Comparison of ENCODE assay signal across 18 cellular contexts in genomic region chr13:51557423-51557822, GRCh38. TPM values are rescaled to one million over a fixed set of nuclear protein-coding genes. Genes with fewer than 3 reads are reported as not detected.
DNase-seq lines count a peak whose midpoint lies in the region; ATAC-seq, FAIRE-seq and TF ChIP-seq lines count a peak whose summit lies in the region.
"Had no signal": no experiment of that assay in that cellular context is flagged by ENCODE, and none has a peak within 500 bp of the region (broad histone marks: within the 10 kb centered on the region; RNA-seq: fewer than 3 reads in every experiment).

No MANE protein-coding gene starts in this region.

- H3K79me2 ChIP-seq in HepG2 (ENCODE audit: insufficient read depth, low read length) (no peaks in the 10 kb centered on the region), astrocyte (ENCODE audit: insufficient read depth, low read length) (no peaks in the 10 kb centered on the region)

- POLR2A ChIA-PET in HepG2 (lab: Yijun Ruan, JAX): no interaction called here

- H3K9me3 ChIP-seq in HepG2 (ENCODE audit: low read length): no peaks in the 10 kb centered on the region
- no peaks in the 10 kb centered on the region for H3K9me3 ChIP-seq in right lobe of liver
- H3K9me3 ChIP-seq in astrocyte (ENCODE audit: insufficient read depth, low read depth, low read length): no peaks in the 10 kb centered on the region
- H3K9me3 ChIP-seq in left lung: no peaks in the 10 kb centered on the region
- H3K9me3 ChIP-seq: esophagus muscularis mucosa had no signal

- CTCF ChIA-PET in HepG2 (lab: Yijun Ruan, JAX; ENCODE audit: low intra/inter-chr PET ratio, low total read pairs): no interaction called here

- intact Hi-C loops in HepG2 (cut with micrococcal nuclease; ENCODE audit: unreplicated experiment): no loop called here
- intact Hi-C loops in right lobe of liver (cut with DNase I): no loop called here
- intact Hi-C loops in left lung (cut with DNase I): no loop called here

- no TSS peak for BruUV-seq in HepG2 (replicated peaks; lab: Mats Ljungman, UMichigan)

- H4K20me1 ChIP-seq in HepG2 (ENCODE audit: insufficient read depth, low read length): no peaks in the 10 kb centered on the region
- H4K20me1 ChIP-seq in astrocyte (ENCODE audit: insufficient read depth, low read length): no peaks in the 10 kb centered on the region

- no peaks in the 10 kb centered on the region for H3K36me3 Mint-ChIP-seq in astrocyte (ENCODE audit: low read depth, unreplicated experiment)

- peaks cover 19% of the 10 kb centered on the region for H3K4me1 Mint-ChIP-seq in astrocyte (ENCODE audit: low read depth, unreplicated experiment)

- H3K9ac ChIP-seq in HepG2 (ENCODE audit: insufficient read depth, low read depth, low read length): no peak overlapping the region
- H3K9ac ChIP-seq in astrocyte (ENCODE audit: low read length): peak overlapping the region; percentile 11

- no peaks in the 10 kb centered on the region for H3K27me3 Mint-ChIP-seq in astrocyte (ENCODE audit: low read depth, unreplicated experiment)
- H3K27me3 Mint-ChIP-seq: activated CD4-positive, alpha-beta T cell treated with anti-CD3 and anti-CD28 coated beads for 36 hours had no signal

- no peak for DNase-seq in HepG2 (ENCODE audit: low spot score)
- DNase-seq in right lobe of liver: no peak
- DNase-seq in astrocyte (ENCODE audit: low read depth): no peak
- DNase-seq in left lung: no peak
- no peak for DNase-seq in SHP77 treated with DMSO at 0.1 percent for 48 hours (lab: John Stamatoyannopoulos, UW)
- no peak for DNase-seq in DMS 273 (lab: John Stamatoyannopoulos, UW; ENCODE audit: unreplicated experiment)
- DNase-seq: activated CD4-positive, alpha-beta T cell treated with anti-CD3 and anti-CD28 coated beads for 36 hours; activated effector memory CD4-positive, alpha-beta T cell treated with Interleukin-2 at 50 U/mL for 16 hours; C1 segment of cervical spinal cord; immature natural killer cell; NCI-H187 treated with DMSO at 0.1 percent for 48 hours; stimulated activated naive CD4-positive, alpha-beta T cell had no signal

- in situ Hi-C loops in HepG2 (cut with HindIII; ENCODE audit: extremely low pct_ligation_motif_present, low pct_unique_long_range_greater_than_20kb): no loop called here

- H3K27ac ChIP-seq in HepG2 (ENCODE audit: extremely low read length, insufficient read depth, low read length): no peak overlapping the region
- H3K27ac ChIP-seq in right lobe of liver: no peak overlapping the region
- no peak overlapping the region for H3K27ac ChIP-seq in astrocyte (ENCODE audit: low read depth, low read length)
- peak overlapping the region in 1 of 2 donors; percentile 33 for H3K27ac ChIP-seq in left lung
- H3K27ac ChIP-seq: cardiac muscle cell, esophagus muscularis mucosa had no signal

- no peak for TF ChIP-seq RAD21 in HepG2 (CRISPR knock-in tag; IDR thresholded peaks at IDR 0.05)

- TF ChIP-seq EP300 in HepG2 (IDR thresholded peaks at IDR 0.05; ENCODE audit: low read depth in 2 of 2, low read length in 2 of 2) (no peak), HepG2 (CRISPR knock-in tag; IDR thresholded peaks at IDR 0.05; ENCODE audit: borderline replicate concordance) (no peak)

- 0 out of 2 replicates have a peak, but pooled peaks cover 11% of the 10 kb centered on the region for H3K4me1 ChIP-seq in HepG2 (ENCODE audit: insufficient read depth, low read length)
- no peaks in the 10 kb centered on the region for H3K4me1 ChIP-seq in right lobe of liver
- peaks cover 16% of the 10 kb centered on the region for H3K4me1 ChIP-seq in astrocyte (ENCODE audit: insufficient read depth, low read length)
- H3K4me1 ChIP-seq in left lung: peaks cover 0 to 30% of the 10 kb centered on the region in 2 donors
- H3K4me1 ChIP-seq: esophagus muscularis mucosa had no signal

- TF ChIP-seq POLR2A in HepG2 (IDR thresholded peaks at IDR 0.05; ENCODE audit: insufficient read depth in 1 of 2, low read depth in 2 of 2, low read length in 2 of 2) (no peak), right lobe of liver (IDR thresholded peaks at IDR 0.05) (no peak)

- H3K9me3 Mint-ChIP-seq in astrocyte (ENCODE audit: unreplicated experiment): no peaks in the 10 kb centered on the region

- no peak for FAIRE-seq in HepG2 (lab: Jason Lieb, UNC)
- no peak for FAIRE-seq in astrocyte (lab: Jason Lieb, UNC)
- FAIRE-seq: A204.1 had no signal

- ATAC-seq in HepG2 (no peak), right lobe of liver (no peak), left lung (peak; percentile 9), HG02885 (IDR thresholded peaks at IDR 0.05; ENCODE audit: poor library complexity, unreplicated experiment) (no peak), GM21576 (IDR thresholded peaks at IDR 0.05; ENCODE audit: unreplicated experiment) (no peak)
- ATAC-seq: Panc1 had no signal

- no peak overlapping the region for H3K4me3 Mint-ChIP-seq in astrocyte (ENCODE audit: unreplicated experiment)
- H3K4me3 Mint-ChIP-seq: activated CD4-positive, alpha-beta T cell treated with anti-CD3 and anti-CD28 coated beads for 36 hours; immature natural killer cell had no signal

- H3K4me2 ChIP-seq in HepG2 (ENCODE audit: low read depth, low read length) (peak overlapping the region; percentile 39; the same call in 1 of the 2 replicates), astrocyte (ENCODE audit: low read length) (peak overlapping the region; percentile 75)

- H3K36me3 ChIP-seq in HepG2 (replicated peaks in 1 of 2; ENCODE audit: control insufficient read depth in 1 of 2, insufficient read depth in 2 of 2, low read length in 2 of 2) (no peaks in the 10 kb centered on the region), right lobe of liver (no peaks in the 10 kb centered on the region), astrocyte (ENCODE audit: insufficient read depth, low read length) (no peaks in the 10 kb centered on the region), left lung (no peaks in the 10 kb centered on the region)
- H3K36me3 ChIP-seq: cardiac muscle cell, esophagus muscularis mucosa had no signal

- TF ChIP-seq CTCF in HepG2 (CRISPR knock-in tag; IDR thresholded peaks at IDR 0.05) (no peak), right lobe of liver (IDR thresholded peaks at IDR 0.05) (no peak), astrocyte (IDR thresholded peaks at IDR 0.05; ENCODE audit: insufficient read depth, low read depth, low read length) (no peak), left lung (IDR thresholded peaks at IDR 0.05) (no peak)

- 86% methylated on average over 3 of the region's 3 CpGs for WGBS in HepG2 (ENCODE audit: low lambda C conversion rate)
- 68% methylated on average over 3 of the region's 3 CpGs for WGBS in right lobe of liver (ENCODE audit: insufficient coverage, low coverage, low lambda C conversion rate, missing lambda C conversion rate)

- no peak overlapping the region for H3K4me3 ChIP-seq in HepG2 (replicated peaks in 1 of 3; ENCODE audit: insufficient read depth in 1 of 3, low read depth in 2 of 3, low read length in 3 of 3)
- no peak overlapping the region for H3K4me3 ChIP-seq in right lobe of liver
- H3K4me3 ChIP-seq in astrocyte (ENCODE audit: insufficient read depth, low read depth, low read length): peak overlapping the region; percentile 12
- H3K4me3 ChIP-seq in left lung: no peak overlapping the region
- H3K4me3 ChIP-seq: cardiac muscle cell, esophagus muscularis mucosa had no signal

- H2AFZ ChIP-seq in HepG2 (ENCODE audit: low read length): no peak overlapping the region
- peak overlapping the region; percentile 54 for H2AFZ ChIP-seq in astrocyte (ENCODE audit: low read depth, low read length)

- H3K27ac Mint-ChIP-seq in astrocyte (ENCODE audit: unreplicated experiment): no peak overlapping the region
- H3K27ac Mint-ChIP-seq: activated CD4-positive, alpha-beta T cell treated with anti-CD3 and anti-CD28 coated beads for 36 hours had no signal

- no peaks in the 10 kb centered on the region for H3K27me3 ChIP-seq in HepG2 (ENCODE audit: control insufficient read depth in 1 of 2, insufficient read depth in 2 of 2, low read length in 2 of 2)
- no peaks in the 10 kb centered on the region for H3K27me3 ChIP-seq in right lobe of liver
- H3K27me3 ChIP-seq in astrocyte (ENCODE audit: insufficient read depth, low read length): no peaks in the 10 kb centered on the region
- H3K27me3 ChIP-seq in left lung: no peaks in the 10 kb centered on the region
- H3K27me3 ChIP-seq: esophagus muscularis mucosa had no signal

RNA-seq across cellular contexts. Expression of gene WDFY2, which starts 26.8 kb away (rescaled TPM):
- total RNA-seq in HepG2 (2016; rRNA removed; fragmentation: Illumina TruSeq; extraction: Trizol): 16.4 and 22.6 TPM in 2 replicates
- 2.3 and 2.6 TPM in 2 replicates for total RNA-seq in HepG2 (2016; cell fraction: cytosol; rRNA removed; fragmentation: Illumina TruSeq; extraction: Trizol; ENCODE audit: low read depth)
- total RNA-seq in HepG2 (2016; cell fraction: insoluble cytoplasmic fraction; rRNA removed; fragmentation: Illumina TruSeq; extraction: Trizol): 17.3 and 21.4 TPM in 2 replicates
- 5.6 and 7.0 TPM in 2 replicates for total RNA-seq in HepG2 (2016; cell fraction: membrane; rRNA removed; fragmentation: Illumina TruSeq; extraction: Trizol)
- 70.9 and 71.5 TPM in 2 replicates for total RNA-seq in HepG2 (2016; cell fraction: nucleus; rRNA removed; fragmentation: Illumina TruSeq; extraction: Trizol)
- polyA plus RNA-seq in HepG2 (2011; rRNA removed): 27.0 and 27.5 TPM in 2 replicates
- 8.0 and 11.1 TPM in 2 replicates for polyA plus RNA-seq in HepG2 (2011; cell fraction: cytosol; rRNA removed)
- polyA plus RNA-seq in HepG2 (2011; cell fraction: nucleus; rRNA removed): 67.6 and 71.9 TPM in 2 replicates
- polyA plus RNA-seq in HepG2 (2012): 21.4 and 23.6 TPM in 2 replicates
- polyA plus RNA-seq in HepG2 (2016; cell fraction: cytosol; fragmentation: Illumina TruSeq; extraction: Trizol; ENCODE audit: low read depth): 1.3 and 1.7 TPM in 2 replicates
- polyA plus RNA-seq in HepG2 (2016; cell fraction: insoluble cytoplasmic fraction; fragmentation: Illumina TruSeq; extraction: Trizol; ENCODE audit: low read depth): 16.8 and 17.1 TPM in 2 replicates
- polyA plus RNA-seq in HepG2 (2016; cell fraction: membrane; fragmentation: Illumina TruSeq; extraction: Trizol; ENCODE audit: low read depth): 3.4 and 3.7 TPM in 2 replicates
- 63.8 and 64.3 TPM in 2 replicates for polyA plus RNA-seq in HepG2 (2016; cell fraction: nucleus; fragmentation: Illumina TruSeq; extraction: Trizol; ENCODE audit: insufficient read depth, low read depth)
- 10.1 and 51.6 TPM in 2 replicates for polyA minus RNA-seq in HepG2 (2011; rRNA and poly(A)+ RNA removed; ENCODE audit: low replicate concordance)
- polyA minus RNA-seq in HepG2 (2011; cell fraction: cytosol; rRNA and poly(A)+ RNA removed): 12.9 and 15.9 TPM in 2 replicates
- polyA minus RNA-seq in HepG2 (2011; cell fraction: nucleus; rRNA and poly(A)+ RNA removed): 150 and 174 TPM in 2 replicates
- total RNA-seq in right lobe of liver: 10 to 100 TPM in 1 of 6 experiments, 1 to 10 TPM in 5; 4.5 to 12.0 (median 7.3) TPM
- 16.2 and 16.3 TPM in 2 replicates for total RNA-seq in astrocyte
- 10 to 100 TPM in 1 of 2 donors, 1 to 10 TPM in 1; 9.7 to 15.4 TPM for total RNA-seq in left lung
